ENCODE assay signal across 24 cellular contexts in the genomic region with DNA sequence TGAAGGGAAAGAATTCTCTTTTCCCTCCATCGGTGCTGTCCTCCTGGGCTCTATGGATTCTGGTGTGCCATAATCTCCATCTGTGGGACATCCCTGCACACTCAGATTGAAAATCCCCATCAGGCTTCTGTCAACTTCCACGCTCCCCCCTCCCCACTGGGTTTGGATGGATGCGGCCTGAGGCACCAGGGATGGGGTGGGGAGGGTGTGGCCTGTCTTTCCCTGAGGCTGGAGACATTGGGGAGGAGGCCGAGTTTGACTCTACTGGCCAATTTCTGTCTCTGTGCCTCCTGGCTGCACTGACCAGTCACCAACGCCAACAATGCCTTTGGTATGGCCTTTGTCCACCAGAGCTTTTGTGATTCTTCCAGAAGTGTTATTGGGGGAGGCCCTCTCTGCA. TPM values are rescaled to one million over a fixed set of nuclear protein-coding genes. Genes with fewer than 3 reads are reported as not detected.
"Had no signal": no experiment of that assay in that cellular context is flagged by ENCODE, and none has a peak within 500 bp of the region (broad histone marks: within the 10 kb centered on the region; RNA-seq: fewer than 3 reads in every experiment).

No MANE protein-coding gene starts in this region.

- H3K4me1 ChIP-seq: body of pancreas, pancreas had no signal

- H3K27me3 Mint-ChIP-seq: type B pancreatic cell had no signal

- DNase-seq: activated CD4-positive, alpha-beta T cell treated with anti-CD3 and anti-CD28 coated beads, Interleukin-2, amount 50 U/mL, for 1 hour; activated CD4-positive, CD25-positive, alpha-beta regulatory T cell treated with anti-CD3 and anti-CD28 coated beads, Interleukin-2, amount 50 U/mL, for 72 hours; activated CD8-positive, alpha-beta T cell treated with anti-CD3 and anti-CD28 coated beads, Interleukin-2, amount 10 ng/mL, durations not matched to agents 7 days and 5 days; activated gamma-delta T cell; activated naive CD4-positive, alpha-beta T cell treated with anti-CD3 and anti-CD28 coated beads, Interleukin-2, amount 50 U/mL, for 16 hours; activated naive CD8-positive, alpha-beta T cell treated with anti-CD3 and anti-CD28 coated beads, Interleukin-2, amount 50 U/mL, for 24 hours; anterior cingulate cortex; body of pancreas; caudate nucleus; dermis blood vessel endothelial cell; effector CD8-positive, alpha-beta T cell; erythroblast; heart right ventricle; midbrain; natural killer cell; pancreas; stimulated activated CD4-positive, alpha-beta T cell treated with anti-CD3 and anti-CD28 coated beads, Interleukin-4, amount 100 ng/mL, for 1 hour; stimulated activated naive CD4-positive, alpha-beta T cell; T-cell; WERI-Rb-1 had no signal

- H3K4me3 Mint-ChIP-seq: activated CD8-positive, alpha-beta T cell treated with anti-CD3 and anti-CD28 coated beads, Interleukin-2, amount 10 ng/mL, durations not matched to agents 7 days and 5 days; activated naive CD8-positive, alpha-beta T cell treated with anti-CD3 and anti-CD28 coated beads, Interleukin-2, amount 50 U/mL, for 24 hours; activated T-helper 1 cell treated with anti-CD3 and anti-CD28 coated beads, Interleukin-12 subunit alpha, Interleukin-12 subunit beta, Interleukin-2, Interleukin-4 antibody, amounts not matched to agents 30 ng/mL and 10 ng/mL and 1 ng/mL, durations not matched to agents 14 hours and 24 hours and 36 hours; natural killer cell; T-cell; T-helper 2 cell treated with Interferon-gamma antibody and Interleukin-4, amounts not matched to agents 5 μg/mL and 100 μg/mL, for 36 hours; type B pancreatic cell had no signal

- H3K27ac Mint-ChIP-seq: activated CD8-positive, alpha-beta T cell treated with anti-CD3 and anti-CD28 coated beads, Interleukin-2, amount 10 ng/mL, durations not matched to agents 7 days and 5 days; activated naive CD8-positive, alpha-beta T cell treated with anti-CD3 and anti-CD28 coated beads, Interleukin-2, amount 50 U/mL, for 24 hours; activated T-helper 1 cell treated with anti-CD3 and anti-CD28 coated beads, Interleukin-12 subunit alpha, Interleukin-12 subunit beta, Interleukin-2, Interleukin-4 antibody, amounts not matched to agents 30 ng/mL and 10 ng/mL and 1 ng/mL, durations not matched to agents 14 hours and 24 hours and 36 hours; natural killer cell; T-cell had no signal

- H3K9me3 Mint-ChIP-seq: activated T-helper 1 cell treated with anti-CD3 and anti-CD28 coated beads, Interleukin-12 subunit alpha, Interleukin-12 subunit beta, Interleukin-2, Interleukin-4 antibody, amounts not matched to agents 30 ng/mL and 10 ng/mL and 1 ng/mL, durations not matched to agents 14 hours and 24 hours and 36 hours; natural killer cell; T-helper 2 cell treated with Interferon-gamma antibody and Interleukin-4, amounts not matched to agents 5 μg/mL and 100 μg/mL, for 36 hours; type B pancreatic cell had no signal

- H3K27me3 ChIP-seq: body of pancreas, heart right ventricle, pancreas had no signal

- ATAC-seq: activated CD8-positive, alpha-beta T cell treated with anti-CD3 and anti-CD28 coated beads, Interleukin-2, amount 10 ng/mL, durations not matched to agents 7 days and 5 days; activated naive CD8-positive, alpha-beta T cell treated with anti-CD3 and anti-CD28 coated beads, Interleukin-2, amount 50 U/mL, for 24 hours; body of pancreas; natural killer cell; T-cell had no signal

- H3K36me3 ChIP-seq: heart right ventricle, pancreas, thoracic aorta, WERI-Rb-1 had no signal

- H3K36me3 Mint-ChIP-seq: natural killer cell, T-cell, type B pancreatic cell had no signal

- H3K4me3 ChIP-seq: body of pancreas, heart right ventricle, pancreas, thoracic aorta had no signal

- H3K9me3 ChIP-seq: body of pancreas, heart right ventricle, pancreas, thoracic aorta had no signal

- H3K27ac ChIP-seq: body of pancreas, heart right ventricle, pancreas, thoracic aorta, WERI-Rb-1 had no signal

RNA-seq across cellular contexts. Expression of a gene that starts 16.3 kb away (rescaled TPM):
- total RNA-seq: activated T-helper 1 cell treated with anti-CD3 and anti-CD28 coated beads, Interleukin-12 subunit alpha, Interleukin-12 subunit beta, Interleukin-2, Interleukin-4 antibody, amounts not matched to agents 30 ng/mL and 10 ng/mL and 1 ng/mL, durations not matched to agents 14 hours and 24 hours and 36 hours had no signal
